Comparison of ENCODE assay signal across 22 cellular contexts in genomic region chr22:23754220-23754919, GRCh38. TPM values are rescaled to one million over a fixed set of nuclear protein-coding genes. Genes with fewer than 3 reads are reported as not detected.
A peak's percentile ranks its signal among the peaks of the same experiment; 100 is the strongest.
DNase-seq lines count a peak whose midpoint lies in the region; ATAC-seq, FAIRE-seq and TF ChIP-seq lines count a peak whose summit lies in the region.
"Had no signal": no experiment of that assay in that cellular context is flagged by ENCODE, and none has a peak within 500 bp of the region (broad histone marks: within the 10 kb centered on the region; RNA-seq: fewer than 3 reads in every experiment).

Gene VPREB3, minus strand, starts transcription at chr22:23754425. Its CDS starts 62 bp downstream, at chr22:23754363.

- H3K27ac ChIP-seq in CD4-positive, alpha-beta T cell (ENCODE audit: low read depth, low read length) = no peak within 1 kb of the TSS
- no peak within 1 kb of the TSS for H3K27ac ChIP-seq in HepG2 (ENCODE audit: extremely low read length, insufficient read depth, low read length)
- H3K27ac ChIP-seq: body of pancreas, GM23248, right atrium auricular region, transverse colon had no signal

- no peak for TF ChIP-seq CTCF in CD4-positive, alpha-beta T cell (IDR thresholded peaks at IDR 0.05)
- TF ChIP-seq CTCF in nephron (IDR thresholded peaks at IDR 0.05; ENCODE audit: unreplicated experiment in 3 of 3) = no peak
- no peak for TF ChIP-seq CTCF in HepG2 (CRISPR knock-in tag; IDR thresholded peaks at IDR 0.05)

- no peak for FAIRE-seq in HepG2 (lab: Jason Lieb, UNC)

- H3K27ac Mint-ChIP-seq in CD4-positive, alpha-beta T cell = no peak within 1 kb of the TSS
- H3K27ac Mint-ChIP-seq in T-cell = no peak within 1 kb of the TSS
- H3K27ac Mint-ChIP-seq in nephron = peak within 1 kb of the TSS in 2 of 3 experiments; percentile 14 to 51
- H3K27ac Mint-ChIP-seq: activated CD4-positive, alpha-beta memory T cell treated with anti-CD3 and anti-CD28 coated beads for 36 hours had no signal

- no peak for TF ChIP-seq RAD21 in HepG2 (CRISPR knock-in tag; IDR thresholded peaks at IDR 0.05)

- TF ChIP-seq POLR2A in GM18505 (IDR thresholded peaks at IDR 0.05; ENCODE audit: borderline replicate concordance, extremely low read depth, insufficient read depth, insufficient read length) (peak; percentile 35), HepG2 (IDR thresholded peaks at IDR 0.05; ENCODE audit: insufficient read depth in 1 of 2, low read depth in 2 of 2, low read length in 2 of 2) (no peak)

- peak within 1 kb of the TSS; percentile 65 for H3K4me3 Mint-ChIP-seq in CD4-positive, alpha-beta T cell
- peak within 1 kb of the TSS in 2 of 3 donors; percentile 39 to 50 for H3K4me3 Mint-ChIP-seq in T-cell
- H3K4me3 Mint-ChIP-seq in nephron = peak within 1 kb of the TSS; percentile 52 to 72 (median 68)
- H3K4me3 Mint-ChIP-seq: activated CD4-positive, alpha-beta memory T cell treated with anti-CD3 and anti-CD28 coated beads for 36 hours had no signal

- POLR2A ChIA-PET in CD4-positive, alpha-beta T cell (lab: Charles Lee) = interaction anchor here (0.9 to 1.1 kb wide), 2 partner anchors 103 kb away, joined by 3 to 4 read pairs; partner anchors contain the start of gene SLC2A11
- POLR2A ChIA-PET in T-cell (lab: Charles Lee) (no interaction called here), HepG2 (lab: Yijun Ruan, JAX) (interaction anchor here (4.9 kb wide), 1 partner anchor 11 kb away, joined by 52 read pairs; the partner anchor contains the start of genes C22orf15 and CHCHD10)

- H3K4me3 ChIP-seq in HepG2 (replicated peaks in 1 of 3; ENCODE audit: insufficient read depth in 1 of 3, low read depth in 2 of 3, low read length in 3 of 3) = no peak within 1 kb of the TSS
- H3K4me3 ChIP-seq: body of pancreas, GM23248, right atrium auricular region, transverse colon had no signal

- H2AFZ ChIP-seq in HepG2 (ENCODE audit: low read length) = no peak within 1 kb of the TSS
- H2AFZ ChIP-seq: GM23248 had no signal

- WGBS in HepG2 (ENCODE audit: low lambda C conversion rate) = 78% methylated on average over 14 of the region's 14 CpGs

- no peak within 1 kb of the TSS for H3K4me2 ChIP-seq in HepG2 (ENCODE audit: low read depth, low read length)

- H3K27me3 ChIP-seq in CD4-positive, alpha-beta T cell (ENCODE audit: control insufficient read depth, insufficient read depth, low read length) = no peaks in the 10 kb centered on the region
- no peaks in the 10 kb centered on the region; a peak in 1 of 5 replicates for H3K27me3 ChIP-seq in HepG2 (ENCODE audit: control insufficient read depth in 1 of 2, insufficient read depth in 2 of 2, low read length in 2 of 2)
- H3K27me3 ChIP-seq: body of pancreas, right atrium auricular region, transverse colon had no signal

- H3K9me3 Mint-ChIP-seq in CD4-positive, alpha-beta T cell = no peaks in the 10 kb centered on the region
- H3K9me3 Mint-ChIP-seq in T-cell (no peaks in the 10 kb centered on the region), nephron (no peaks in the 10 kb centered on the region)
- H3K9me3 Mint-ChIP-seq: activated CD4-positive, alpha-beta memory T cell treated with anti-CD3 and anti-CD28 coated beads for 36 hours had no signal

- H3K4me1 ChIP-seq in HepG2 (ENCODE audit: insufficient read depth, low read length) = peaks cover 23% of the 10 kb centered on the region

- CTCF ChIA-PET in CD4-positive, alpha-beta T cell (lab: Charles Lee) = interaction anchor here (1.0 kb wide), 1 partner anchor 11 kb away, joined by 3 read pairs; no protein-coding TSS in a partner anchor
- CTCF ChIA-PET in T-cell (lab: Charles Lee) (no interaction called here), HepG2 (lab: Yijun Ruan, JAX; ENCODE audit: low intra/inter-chr PET ratio, low total read pairs) (no interaction called here)

- H3K27me3 Mint-ChIP-seq in CD4-positive, alpha-beta T cell = no peaks in the 10 kb centered on the region
- H3K27me3 Mint-ChIP-seq in T-cell (no peaks in the 10 kb centered on the region), nephron (ENCODE audit: low read depth) (no peaks in the 10 kb centered on the region)
- H3K27me3 Mint-ChIP-seq: activated CD4-positive, alpha-beta memory T cell treated with anti-CD3 and anti-CD28 coated beads for 36 hours had no signal

- no peak for TF ChIP-seq EP300 in HepG2 (IDR thresholded peaks at IDR 0.05; ENCODE audit: low read depth in 2 of 2, low read length in 2 of 2)
- TF ChIP-seq EP300 in HepG2 (CRISPR knock-in tag; IDR thresholded peaks at IDR 0.05; ENCODE audit: borderline replicate concordance) = no peak

- peaks cover 12% of the 10 kb centered on the region for H3K4me1 Mint-ChIP-seq in CD4-positive, alpha-beta T cell (ENCODE audit: low read depth)
- peaks cover 9 to 21% (median 13%) of the 10 kb centered on the region in 3 donors for H3K4me1 Mint-ChIP-seq in T-cell
- H3K4me1 Mint-ChIP-seq in nephron = peaks cover 12% of the 10 kb centered on the region

- no peaks in the 10 kb centered on the region for H3K36me3 Mint-ChIP-seq in CD4-positive, alpha-beta T cell (ENCODE audit: low read depth)
- H3K36me3 Mint-ChIP-seq in T-cell = no peaks in the 10 kb centered on the region
- H3K36me3 Mint-ChIP-seq in nephron (ENCODE audit: low read depth) = no peaks in the 10 kb centered on the region
- H3K36me3 Mint-ChIP-seq: activated CD4-positive, alpha-beta memory T cell treated with anti-CD3 and anti-CD28 coated beads for 36 hours had no signal

- no peak within 1 kb of the TSS for H3K9ac ChIP-seq in HepG2 (ENCODE audit: insufficient read depth, low read depth, low read length)
- H3K9ac ChIP-seq: GM23248 had no signal

- no peak for ATAC-seq in CD4-positive, alpha-beta T cell (ENCODE audit: poor library complexity)
- ATAC-seq in GM18505 (IDR thresholded peaks at IDR 0.05; ENCODE audit: unreplicated experiment) (no peak), T-cell (replicated peaks in 1 of 4) (no peak), HepG2 (no peak), GM19023 (IDR thresholded peaks at IDR 0.05; ENCODE audit: unreplicated experiment) (no peak)
- ATAC-seq: body of pancreas had no signal

- H3K79me2 ChIP-seq in HepG2 (ENCODE audit: insufficient read depth, low read length) = peaks cover 5% of the 10 kb centered on the region

- in situ Hi-C loops in HepG2 (cut with HindIII; ENCODE audit: extremely low pct_ligation_motif_present, low pct_unique_long_range_greater_than_20kb) = no loop called here

- H3K36me3 ChIP-seq in HepG2 (replicated peaks in 1 of 2; ENCODE audit: control insufficient read depth in 1 of 2, insufficient read depth in 2 of 2, low read length in 2 of 2) = no peaks in the 10 kb centered on the region
- H3K36me3 ChIP-seq: right atrium auricular region, transverse colon had no signal

- no peaks in the 10 kb centered on the region for H3K9me3 ChIP-seq in CD4-positive, alpha-beta T cell (ENCODE audit: control insufficient read depth, low read length)
- no peaks in the 10 kb centered on the region for H3K9me3 ChIP-seq in HepG2 (ENCODE audit: low read length)
- H3K9me3 ChIP-seq: body of pancreas, right atrium auricular region, transverse colon had no signal

- no peak for DNase-seq in CD4-positive, alpha-beta T cell
- DNase-seq in T-cell = no peak
- DNase-seq in HepG2 (ENCODE audit: low spot score) = no peak
- DNase-seq in DMS 273 (lab: John Stamatoyannopoulos, UW; ENCODE audit: unreplicated experiment) = no peak
- DNase-seq in NCI-H1048 (lab: John Stamatoyannopoulos, UW) = no peak
- DNase-seq: activated CD4-positive, alpha-beta memory T cell treated with anti-CD3 and anti-CD28 coated beads for 36 hours; activated naive CD4-positive, alpha-beta T cell treated with anti-CD3 and anti-CD28 coated beads, Interleukin-2, amount 50 U/mL, for 16 hours; activated T-cell treated with anti-CD3 and anti-CD28 coated beads, Interleukin-2, amount 50 U/mL, for 1 hour; body of pancreas; cortex of kidney; EL; foreskin fibroblast; NCI-H1436 treated with DMSO at 0.1 percent for 48 hours; NCI-H2227 treated with DMSO at 0.1 percent for 48 hours; RPMI8226; transverse colon had no signal

- no TSS peak for BruUV-seq in HepG2 (replicated peaks; lab: Mats Ljungman, UMichigan)

- intact Hi-C loops in CD4-positive, alpha-beta T cell (cut with DNase I, micrococcal nuclease) = no loop called here
- intact Hi-C loops in HepG2 (cut with micrococcal nuclease; ENCODE audit: unreplicated experiment) = no loop called here

- H4K20me1 ChIP-seq in HepG2 (ENCODE audit: insufficient read depth, low read length) = no peaks in the 10 kb centered on the region

RNA-seq across cellular contexts. Expression of gene VPREB3, which starts in this region (rescaled TPM):
- not detected for total RNA-seq in CD4-positive, alpha-beta T cell
- 1 to 10 TPM in 4 of 5 donors, not detected in 1; 1.5 to 2.6 (median 1.7) TPM for total RNA-seq in T-cell
- not detected in 2 replicates for total RNA-seq in HepG2 (2016; rRNA removed; fragmentation: Illumina TruSeq; extraction: Trizol)
- not detected in 2 replicates for total RNA-seq in HepG2 (2016; cell fraction: cytosol; rRNA removed; fragmentation: Illumina TruSeq; extraction: Trizol; ENCODE audit: low read depth)
- not detected in 2 replicates for total RNA-seq in HepG2 (2016; cell fraction: insoluble cytoplasmic fraction; rRNA removed; fragmentation: Illumina TruSeq; extraction: Trizol)
- not detected in 2 replicates for total RNA-seq in HepG2 (2016; cell fraction: membrane; rRNA removed; fragmentation: Illumina TruSeq; extraction: Trizol)
- not detected in 2 replicates for total RNA-seq in HepG2 (2016; cell fraction: nucleus; rRNA removed; fragmentation: Illumina TruSeq; extraction: Trizol)
- polyA plus RNA-seq in HepG2 (2011; rRNA removed) = 0.22 and 0.35 TPM in 2 replicates
- 0.14 TPM in 1 of 2 replicates, not detected in the other for polyA plus RNA-seq in HepG2 (2011; cell fraction: cytosol; rRNA removed)
- 0.57 TPM in 1 of 2 replicates, not detected in the other for polyA plus RNA-seq in HepG2 (2011; cell fraction: nucleus; rRNA removed)
- polyA plus RNA-seq in HepG2 (2012) = 0.30 and 0.76 TPM in 2 replicates
- not detected in 2 replicates for polyA plus RNA-seq in HepG2 (2016; cell fraction: cytosol; fragmentation: Illumina TruSeq; extraction: Trizol; ENCODE audit: low read depth)
- polyA plus RNA-seq in HepG2 (2016; cell fraction: insoluble cytoplasmic fraction; fragmentation: Illumina TruSeq; extraction: Trizol; ENCODE audit: low read depth) = not detected in 2 replicates
- polyA plus RNA-seq in HepG2 (2016; cell fraction: membrane; fragmentation: Illumina TruSeq; extraction: Trizol; ENCODE audit: low read depth) = not detected in 2 replicates
- not detected in 2 replicates for polyA plus RNA-seq in HepG2 (2016; cell fraction: nucleus; fragmentation: Illumina TruSeq; extraction: Trizol; ENCODE audit: insufficient read depth, low read depth)
- polyA minus RNA-seq in HepG2 (2011; rRNA and poly(A)+ RNA removed; ENCODE audit: low replicate concordance) = 2.1 TPM in 2 replicates
- not detected in 2 replicates for polyA minus RNA-seq in HepG2 (2011; cell fraction: cytosol; rRNA and poly(A)+ RNA removed)
- not detected in 2 replicates for polyA minus RNA-seq in HepG2 (2011; cell fraction: nucleus; rRNA and poly(A)+ RNA removed)
- total RNA-seq: activated CD4-positive, alpha-beta memory T cell treated with anti-CD3 and anti-CD28 coated beads for 36 hours; body of pancreas; GM23248; mesenteric fat pad; right atrium auricular region had no signal
- polyA plus RNA-seq: GM23248 had no signal

Comparison
In these comparisons a context has a peak if more than half of its experiments do, and no peak if none do; other contexts are left out.
1. H3K27ac Mint-ChIP-seq: peak in nephron (2 of 3); none in CD4-positive, alpha-beta T cell (single experiment) and T-cell (0 of 2).
2. POLR2A ChIA-PET loops: an anchor here in CD4-positive, alpha-beta T cell (0.9 to 1.1 kb wide) and HepG2 (4.9 kb wide); none called in T-cell.
3. Peak in every context shown above with its lines, with median percentiles within 50 percentile points of each other: H3K4me3 Mint-ChIP-seq.